8 cellular contexts compared by ENCODE assay signal in the genomic region with DNA sequence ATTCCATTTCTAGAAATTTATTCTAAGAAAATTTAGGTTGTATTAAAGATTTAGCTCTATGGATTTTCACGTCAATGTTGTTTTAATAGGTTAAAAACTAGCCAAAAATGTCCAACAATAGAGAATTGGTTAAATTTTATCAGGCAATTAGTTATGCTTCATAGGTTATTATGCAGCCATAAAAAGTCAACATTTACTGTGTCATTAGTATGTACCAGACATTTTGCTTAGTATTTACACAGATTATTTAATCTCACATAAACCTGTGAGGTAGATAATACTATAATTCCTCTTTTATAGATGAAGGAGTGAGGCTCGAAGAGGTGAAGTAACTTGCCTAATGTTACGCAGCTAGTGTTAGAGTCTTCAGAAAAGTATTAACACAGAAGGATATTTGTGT. TPM values are rescaled to one million over a fixed set of nuclear protein-coding genes. Genes with fewer than 3 reads are reported as not detected.
DNase-seq lines count a peak whose midpoint lies in the region; ATAC-seq and TF ChIP-seq lines count a peak whose summit lies in the region.

No MANE protein-coding gene starts in this region.

- H3K9me3 Mint-ChIP-seq in natural killer cell treated with Interleukin-12 subunit alpha and Interleukin-12 subunit beta and Interleukin-15 and Interleukin-18, amount 100 ng/mL, for 72 hours = no peaks in the 10 kb centered on the region

- no peaks in the 10 kb centered on the region for H3K9me3 ChIP-seq in BLaER1

- H3K27me3 Mint-ChIP-seq in natural killer cell treated with Interleukin-12 subunit alpha and Interleukin-12 subunit beta and Interleukin-15 and Interleukin-18, amount 100 ng/mL, for 72 hours = no peaks in the 10 kb centered on the region

- ATAC-seq in natural killer cell treated with Interleukin-12 subunit alpha and Interleukin-12 subunit beta and Interleukin-15 and Interleukin-18, amount 100 ng/mL, for 72 hours = no peak
- ATAC-seq in HG03520 (IDR thresholded peaks at IDR 0.05; ENCODE audit: unreplicated experiment) (no peak), GM18517 (IDR thresholded peaks at IDR 0.05; ENCODE audit: unreplicated experiment) (no peak)

- peak overlapping the region; percentile 83 for H3K4me2 ChIP-seq in BLaER1

- H3K36me3 Mint-ChIP-seq in natural killer cell treated with Interleukin-12 subunit alpha and Interleukin-12 subunit beta and Interleukin-15 and Interleukin-18, amount 100 ng/mL, for 72 hours = no peaks in the 10 kb centered on the region

- H3K4me3 ChIP-seq in BLaER1 = peak overlapping the region; percentile 89; the same call in 1 of the 2 replicates
- peak overlapping the region; percentile 97 for H3K4me3 ChIP-seq in Jurkat, Clone E6-1 (ENCODE audit: low read length)
- peak overlapping the region; percentile 91 for H3K4me3 ChIP-seq in choroid plexus epithelial cell (ENCODE audit: low read depth, low read length)

- no peak overlapping the region for H3K27ac ChIP-seq in BLaER1

- no peak for TF ChIP-seq CTCF in choroid plexus epithelial cell (conservative IDR thresholded peaks at IDR 0.05; ENCODE audit: low read depth, low read length)
- TF ChIP-seq CTCF in GM13977 (IDR thresholded peaks at IDR 0.05; ENCODE audit: extremely low read depth, insufficient read depth, missing control alignments) = no peak

- in situ Hi-C loops in GM13977 (cut with MboI; ENCODE audit: low pct_unique_long_range_greater_than_20kb, low sequenced_read_pairs, unreplicated experiment) = no loop called here

- peaks cover 18% of the 10 kb centered on the region for H3K36me3 ChIP-seq in BLaER1

- DNase-seq in Jurkat, Clone E6-1 (ENCODE audit: low read depth, low spot score) = no peak
- DNase-seq in choroid plexus epithelial cell (ENCODE audit: low read depth) (no peak), GM13977 (ENCODE audit: low spot score) (no peak), activated gamma-delta T cell (lab: John Stamatoyannopoulos, UW) (no peak)
- no peak for DNase-seq in natural killer cell treated with Interleukin-12 subunit alpha and Interleukin-12 subunit beta and Interleukin-15 and Interleukin-18, amount 100 ng/mL, for 72 hours (ENCODE audit: low spot score)

- no peaks in the 10 kb centered on the region for H3K27me3 ChIP-seq in BLaER1

- H3K27ac Mint-ChIP-seq in natural killer cell treated with Interleukin-12 subunit alpha and Interleukin-12 subunit beta and Interleukin-15 and Interleukin-18, amount 100 ng/mL, for 72 hours = peak overlapping the region; percentile 96 to 99

- peak overlapping the region; percentile 99 for H3K4me3 Mint-ChIP-seq in natural killer cell treated with Interleukin-12 subunit alpha and Interleukin-12 subunit beta and Interleukin-15 and Interleukin-18, amount 100 ng/mL, for 72 hours

- H3K4me1 ChIP-seq in BLaER1 = peaks cover 49% of the 10 kb centered on the region

- peaks cover 44 to 52% of the 10 kb centered on the region in 2 donors for H3K4me1 Mint-ChIP-seq in natural killer cell treated with Interleukin-12 subunit alpha and Interleukin-12 subunit beta and Interleukin-15 and Interleukin-18, amount 100 ng/mL, for 72 hours (ENCODE audit: low read depth in 2 of 2)

- peaks cover 63% of the 10 kb centered on the region for H4K20me1 ChIP-seq in BLaER1

- peak overlapping the region; percentile 92; the same call in 1 of the 2 replicates for H3K9ac ChIP-seq in BLaER1

RNA-seq across cellular contexts. Expression of a gene that starts 1.9 kb away (rescaled TPM):
- polyA plus RNA-seq in Jurkat, Clone E6-1 (2012; ENCODE audit: insufficient read depth, insufficient read length) = 15.7 TPM
- total RNA-seq in natural killer cell treated with Interleukin-12 subunit alpha and Interleukin-12 subunit beta and Interleukin-15 and Interleukin-18, amount 100 ng/mL, for 72 hours = 10 to 100 TPM; 55.1 to 91.3 TPM
